ENCODE assay signal across 13 cellular contexts in genomic region chr2:206225435-206226232, GRCh38. TPM values are rescaled to one million over a fixed set of nuclear protein-coding genes. Genes with fewer than 3 reads are reported as not detected.
DNase-seq lines count a peak whose midpoint lies in the region; ATAC-seq and TF ChIP-seq lines count a peak whose summit lies in the region.
"Had no signal": no experiment of that assay in that cellular context is flagged by ENCODE, and none has a peak within 500 bp of the region (broad histone marks: within the 10 kb centered on the region; RNA-seq: fewer than 3 reads in every experiment).

No MANE protein-coding gene starts in this region.

- DNase-seq in activated naive CD4-positive, alpha-beta T cell treated with anti-CD3 and anti-CD28 coated beads, Interleukin-2, amount 50 U/mL, for 72 hours (ENCODE audit: low spot score in 2 of 2): no peak
- no peak for DNase-seq in activated naive CD4-positive, alpha-beta T cell treated with anti-CD3 and anti-CD28 coated beads, Interleukin-2, amount 10 ng/mL, durations not matched to agents 7 days and 5 days
- DNase-seq in neural progenitor cell (ENCODE audit: low spot score): no peak
- DNase-seq in right atrium auricular region (ENCODE audit: low spot score): no peak
- no peak for DNase-seq in ureter (ENCODE audit: low spot score)
- DNase-seq in CD1c-positive myeloid dendritic cell (ENCODE audit: extremely low spot score): no peak
- DNase-seq: Right ventricle myocardium superior; stimulated activated CD4-positive, alpha-beta T cell treated with anti-CD3 and anti-CD28 coated beads, Interleukin-15, amount 100 ng/mL, for 24 hours; stomach had no signal

- H3K27me3 ChIP-seq in neural progenitor cell: no peaks in the 10 kb centered on the region
- no peaks in the 10 kb centered on the region for H3K27me3 ChIP-seq in right atrium auricular region
- H3K27me3 ChIP-seq: ascending aorta had no signal

- H3K4me3 ChIP-seq in neural progenitor cell (no peak overlapping the region), right atrium auricular region (no peak overlapping the region)
- H3K4me3 ChIP-seq: ascending aorta, stomach had no signal

- peaks cover 0 to 15% of the 10 kb centered on the region in 2 donors for H3K36me3 Mint-ChIP-seq in activated naive CD4-positive, alpha-beta T cell treated with anti-CD3 and anti-CD28 coated beads, Interleukin-2, amount 50 U/mL, for 72 hours
- H3K36me3 Mint-ChIP-seq in activated naive CD4-positive, alpha-beta T cell treated with anti-CD3 and anti-CD28 coated beads, Interleukin-2, amount 10 ng/mL, durations not matched to agents 7 days and 5 days: no peaks in the 10 kb centered on the region
- H3K36me3 Mint-ChIP-seq in neural progenitor cell: peaks cover 2% of the 10 kb centered on the region
- H3K36me3 Mint-ChIP-seq: natural killer cell treated with Interleukin-12 subunit alpha and Interleukin-12 subunit beta and Interleukin-15 and Interleukin-18, amount 100 ng/mL, for 72 hours had no signal

- H3K4me2 ChIP-seq in neural progenitor cell: peak overlapping the region; percentile 5

- H3K79me2 ChIP-seq in neural progenitor cell (ENCODE audit: low read depth): no peaks in the 10 kb centered on the region

- peak; percentile 41 to 61 for ATAC-seq in activated naive CD4-positive, alpha-beta T cell treated with anti-CD3 and anti-CD28 coated beads, Interleukin-2, amount 50 U/mL, for 72 hours
- ATAC-seq in GM21737 (IDR thresholded peaks at IDR 0.05; ENCODE audit: unreplicated experiment): peak; percentile 90
- peak; percentile 97 for ATAC-seq in HG03159 (IDR thresholded peaks at IDR 0.05; ENCODE audit: unreplicated experiment)

- peaks cover 30% of the 10 kb centered on the region for H3F3A ChIP-seq in neural progenitor cell (ENCODE audit: low read depth)

- no peak overlapping the region for H3K4me3 Mint-ChIP-seq in activated naive CD4-positive, alpha-beta T cell treated with anti-CD3 and anti-CD28 coated beads, Interleukin-2, amount 10 ng/mL, durations not matched to agents 7 days and 5 days
- no peak overlapping the region for H3K4me3 Mint-ChIP-seq in neural progenitor cell
- H3K4me3 Mint-ChIP-seq: natural killer cell treated with Interleukin-12 subunit alpha and Interleukin-12 subunit beta and Interleukin-15 and Interleukin-18, amount 100 ng/mL, for 72 hours had no signal

- H3K27ac Mint-ChIP-seq in activated naive CD4-positive, alpha-beta T cell treated with anti-CD3 and anti-CD28 coated beads, Interleukin-2, amount 50 U/mL, for 72 hours: no peak overlapping the region
- H3K27ac Mint-ChIP-seq in activated naive CD4-positive, alpha-beta T cell treated with anti-CD3 and anti-CD28 coated beads, Interleukin-2, amount 10 ng/mL, durations not matched to agents 7 days and 5 days: no peak overlapping the region
- no peak overlapping the region for H3K27ac Mint-ChIP-seq in neural progenitor cell
- H3K27ac Mint-ChIP-seq: natural killer cell treated with Interleukin-12 subunit alpha and Interleukin-12 subunit beta and Interleukin-15 and Interleukin-18, amount 100 ng/mL, for 72 hours had no signal

- H2AFZ ChIP-seq in neural progenitor cell (replicated peaks): peak overlapping the region; percentile 40

- H3K4me1 ChIP-seq in neural progenitor cell (peaks cover 32% of the 10 kb centered on the region), right atrium auricular region (no peaks in the 10 kb centered on the region)
- H3K4me1 ChIP-seq: ascending aorta, stomach had no signal

- H3K9me3 ChIP-seq in neural progenitor cell (ENCODE audit: low read depth) (no peaks in the 10 kb centered on the region), right atrium auricular region (peaks cover 0 to 13% of the 10 kb centered on the region in 2 donors)

- CTCF ChIA-PET in activated naive CD4-positive, alpha-beta T cell treated with anti-CD3 and anti-CD28 coated beads, Interleukin-2, amount 10 ng/mL, durations not matched to agents 7 days and 5 days (lab: Charles Lee): interaction anchor here (0.6 kb wide), 1 partner anchor 166 kb away, joined by 3 read pairs; no protein-coding TSS in a partner anchor

- no peaks in the 10 kb centered on the region for H4K20me1 ChIP-seq in neural progenitor cell (ENCODE audit: low read depth)

- peaks cover 4% of the 10 kb centered on the region for H3K4me1 Mint-ChIP-seq in activated naive CD4-positive, alpha-beta T cell treated with anti-CD3 and anti-CD28 coated beads, Interleukin-2, amount 10 ng/mL, durations not matched to agents 7 days and 5 days
- H3K4me1 Mint-ChIP-seq in neural progenitor cell: peaks cover 14% of the 10 kb centered on the region

- H3K9ac ChIP-seq in neural progenitor cell: no peak overlapping the region

- H3K27ac ChIP-seq in neural progenitor cell (no peak overlapping the region), right atrium auricular region (no peak overlapping the region)
- H3K27ac ChIP-seq: ascending aorta, stomach had no signal

- peaks cover 11% of the 10 kb centered on the region for H3K27me3 Mint-ChIP-seq in activated naive CD4-positive, alpha-beta T cell treated with anti-CD3 and anti-CD28 coated beads, Interleukin-2, amount 10 ng/mL, durations not matched to agents 7 days and 5 days
- peaks cover 2% of the 10 kb centered on the region for H3K27me3 Mint-ChIP-seq in neural progenitor cell (ENCODE audit: insufficient read depth, low read depth)

- H3K9me3 Mint-ChIP-seq in activated naive CD4-positive, alpha-beta T cell treated with anti-CD3 and anti-CD28 coated beads, Interleukin-2, amount 50 U/mL, for 72 hours: peaks cover 13 to 14% of the 10 kb centered on the region in 2 donors
- H3K9me3 Mint-ChIP-seq in activated naive CD4-positive, alpha-beta T cell treated with anti-CD3 and anti-CD28 coated beads, Interleukin-2, amount 10 ng/mL, durations not matched to agents 7 days and 5 days: no peaks in the 10 kb centered on the region
- H3K9me3 Mint-ChIP-seq in neural progenitor cell: peaks cover 9% of the 10 kb centered on the region

- no peaks in the 10 kb centered on the region for H3K36me3 ChIP-seq in neural progenitor cell
- H3K36me3 ChIP-seq in right atrium auricular region: no peaks in the 10 kb centered on the region
- H3K36me3 ChIP-seq: ascending aorta, stomach had no signal

- TF ChIP-seq CTCF in neural progenitor cell (IDR thresholded peaks at IDR 0.05) (no peak), right atrium auricular region (IDR thresholded peaks at IDR 0.05) (no peak)

RNA-seq across cellular contexts. Expression of gene ZDBF2, which starts 48.8 kb away (rescaled TPM):
- total RNA-seq in activated naive CD4-positive, alpha-beta T cell treated with anti-CD3 and anti-CD28 coated beads, Interleukin-2, amount 50 U/mL, for 72 hours: 10 to 100 TPM in 1 of 2 donors, 1 to 10 TPM in 1; 5.6 to 18.1 TPM
- total RNA-seq in neural progenitor cell (ENCODE audit: low replicate concordance): 42.6 and 83.6 TPM in 2 replicates
- 10 to 100 TPM in 1 of 2 donors, 1 to 10 TPM in 1; 7.2 to 10.6 TPM for total RNA-seq in right atrium auricular region
- total RNA-seq in ureter: 13.0 TPM
